ENCODE assay signal across 2 cellular contexts in the genomic region with DNA sequence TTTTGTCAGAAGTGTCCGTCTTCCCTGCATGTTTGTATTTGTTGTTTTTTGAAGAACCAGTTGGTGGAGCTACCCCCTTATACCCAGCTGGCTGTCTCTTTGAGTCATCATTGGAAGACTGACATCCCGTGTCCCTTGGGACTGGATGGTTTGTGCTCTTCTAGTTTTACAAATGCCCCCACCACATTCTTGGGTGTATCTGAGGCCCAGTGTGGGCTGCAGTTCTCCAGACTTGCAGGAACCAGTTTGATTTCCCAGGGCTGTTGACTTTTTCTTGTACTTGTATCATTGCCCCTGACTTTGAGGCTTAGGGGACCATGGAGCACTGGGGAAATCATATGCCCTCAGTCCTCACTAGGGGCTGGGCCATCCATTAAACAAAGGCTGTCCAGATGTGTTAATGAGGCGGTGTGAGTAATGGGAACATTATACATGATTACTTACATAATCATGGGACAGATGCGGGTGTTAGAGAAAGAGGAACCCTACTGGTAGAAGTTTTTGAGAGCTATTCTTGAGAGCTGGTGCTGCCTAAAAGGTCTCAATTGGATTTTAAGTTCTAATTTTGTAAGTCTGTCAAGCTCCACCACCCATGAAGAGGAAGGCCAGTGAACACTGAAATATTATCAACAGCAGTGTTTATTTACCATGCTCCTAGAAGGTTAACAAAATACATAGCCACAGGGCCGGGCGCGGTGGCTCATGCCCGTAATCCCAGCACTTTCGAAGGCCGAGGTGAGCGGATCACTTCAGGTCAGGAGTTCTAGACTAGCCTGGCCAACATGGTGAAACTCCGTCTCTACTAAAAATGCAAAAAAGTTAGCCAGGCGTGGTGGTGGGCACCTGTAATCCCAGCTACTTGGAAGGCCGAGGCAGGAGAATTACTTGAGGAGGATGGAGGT.
TF ChIP-seq lines count a peak whose summit lies in the region.

No MANE protein-coding gene starts in this region.

TF ChIP-seq in SK-N-SH, 30 proteins besides CTCF, POLR2A, EP300 and RAD21 (continued from another document):
- TF ChIP-seq MEF2A (IDR thresholded peaks at IDR 0.05; ENCODE audit: borderline replicate concordance, low read depth) (no peak), NRF1 (IDR thresholded peaks at IDR 0.05; ENCODE audit: low read depth, low read length) (no peak), TEAD4 (IDR thresholded peaks at IDR 0.05; ENCODE audit: borderline replicate concordance, insufficient read depth) (no peak), ELF1 (IDR thresholded peaks at IDR 0.05) (no peak), JUND (IDR thresholded peaks at IDR 0.05) (no peak), TAF1 (IDR thresholded peaks at IDR 0.05; ENCODE audit: borderline replicate concordance, low read depth, low read length) (no peak), GATA2 (CRISPR knock-in tag; IDR thresholded peaks at IDR 0.05) (no peak), RFX5 (IDR thresholded peaks at IDR 0.05; ENCODE audit: low read length) (no peak), GABPA (IDR thresholded peaks at IDR 0.05; ENCODE audit: low read depth) (no peak)
- TF ChIP-seq, protein P1, sequence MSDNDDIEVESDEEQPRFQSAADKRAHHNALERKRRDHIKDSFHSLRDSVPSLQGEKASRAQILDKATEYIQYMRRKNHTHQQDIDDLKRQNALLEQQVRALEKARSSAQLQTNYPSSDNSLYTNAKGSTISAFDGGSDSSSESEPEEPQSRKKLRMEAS (IDR thresholded peaks at IDR 0.05; ENCODE audit: low read depth): no peak

TF ChIP-seq in SK-N-SH treated with all-trans-retinoic acid at 6 μM for 48 hours, 23 proteins besides CTCF, POLR2A, EP300 and RAD21 (continued from another document):
- TF ChIP-seq, protein P2, sequence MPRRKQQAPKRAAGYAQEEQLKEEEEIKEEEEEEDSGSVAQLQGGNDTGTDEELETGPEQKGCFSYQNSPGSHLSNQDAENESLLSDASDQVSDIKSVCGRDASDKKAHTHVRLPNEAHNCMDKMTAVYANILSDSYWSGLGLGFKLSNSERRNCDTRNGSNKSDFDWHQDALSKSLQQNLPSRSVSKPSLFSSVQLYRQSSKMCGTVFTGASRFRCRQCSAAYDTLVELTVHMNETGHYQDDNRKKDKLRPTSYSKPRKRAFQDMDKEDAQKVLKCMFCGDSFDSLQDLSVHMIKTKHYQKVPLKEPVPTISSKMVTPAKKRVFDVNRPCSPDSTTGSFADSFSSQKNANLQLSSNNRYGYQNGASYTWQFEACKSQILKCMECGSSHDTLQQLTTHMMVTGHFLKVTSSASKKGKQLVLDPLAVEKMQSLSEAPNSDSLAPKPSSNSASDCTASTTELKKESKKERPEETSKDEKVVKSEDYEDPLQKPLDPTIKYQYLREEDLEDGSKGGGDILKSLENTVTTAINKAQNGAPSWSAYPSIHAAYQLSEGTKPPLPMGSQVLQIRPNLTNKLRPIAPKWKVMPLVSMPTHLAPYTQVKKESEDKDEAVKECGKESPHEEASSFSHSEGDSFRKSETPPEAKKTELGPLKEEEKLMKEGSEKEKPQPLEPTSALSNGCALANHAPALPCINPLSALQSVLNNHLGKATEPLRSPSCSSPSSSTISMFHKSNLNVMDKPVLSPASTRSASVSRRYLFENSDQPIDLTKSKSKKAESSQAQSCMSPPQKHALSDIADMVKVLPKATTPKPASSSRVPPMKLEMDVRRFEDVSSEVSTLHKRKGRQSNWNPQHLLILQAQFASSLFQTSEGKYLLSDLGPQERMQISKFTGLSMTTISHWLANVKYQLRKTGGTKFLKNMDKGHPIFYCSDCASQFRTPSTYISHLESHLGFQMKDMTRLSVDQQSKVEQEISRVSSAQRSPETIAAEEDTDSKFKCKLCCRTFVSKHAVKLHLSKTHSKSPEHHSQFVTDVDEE (CRISPR knock-in tag; IDR thresholded peaks at IDR 0.05): no peak
- TF ChIP-seq, protein P3, sequence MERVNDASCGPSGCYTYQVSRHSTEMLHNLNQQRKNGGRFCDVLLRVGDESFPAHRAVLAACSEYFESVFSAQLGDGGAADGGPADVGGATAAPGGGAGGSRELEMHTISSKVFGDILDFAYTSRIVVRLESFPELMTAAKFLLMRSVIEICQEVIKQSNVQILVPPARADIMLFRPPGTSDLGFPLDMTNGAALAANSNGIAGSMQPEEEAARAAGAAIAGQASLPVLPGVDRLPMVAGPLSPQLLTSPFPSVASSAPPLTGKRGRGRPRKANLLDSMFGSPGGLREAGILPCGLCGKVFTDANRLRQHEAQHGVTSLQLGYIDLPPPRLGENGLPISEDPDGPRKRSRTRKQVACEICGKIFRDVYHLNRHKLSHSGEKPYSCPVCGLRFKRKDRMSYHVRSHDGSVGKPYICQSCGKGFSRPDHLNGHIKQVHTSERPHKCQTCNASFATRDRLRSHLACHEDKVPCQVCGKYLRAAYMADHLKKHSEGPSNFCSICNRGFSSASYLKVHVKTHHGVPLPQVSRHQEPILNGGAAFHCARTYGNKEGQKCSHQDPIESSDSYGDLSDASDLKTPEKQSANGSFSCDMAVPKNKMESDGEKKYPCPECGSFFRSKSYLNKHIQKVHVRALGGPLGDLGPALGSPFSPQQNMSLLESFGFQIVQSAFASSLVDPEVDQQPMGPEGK (CRISPR knock-in tag; IDR thresholded peaks at IDR 0.05; ENCODE audit: borderline replicate concordance): no peak
- TF ChIP-seq ZNF565 (CRISPR knock-in tag; conservative IDR thresholded peaks at IDR 0.05; ENCODE audit: low read depth) (no peak), TCF4 (CRISPR knock-in tag; IDR thresholded peaks at IDR 0.05; ENCODE audit: borderline replicate concordance) (no peak), ZFP30 (CRISPR knock-in tag; IDR thresholded peaks at IDR 0.05) (no peak), ZC3H10 (CRISPR knock-in tag; IDR thresholded peaks at IDR 0.05) (no peak), SNAI2 (CRISPR knock-in tag; IDR thresholded peaks at IDR 0.05) (no peak), ESRRG (CRISPR knock-in tag; IDR thresholded peaks at IDR 0.05) (no peak), BACH2 (CRISPR knock-in tag; IDR thresholded peaks at IDR 0.05; ENCODE audit: borderline replicate concordance) (no peak), ZNF70 (CRISPR knock-in tag; IDR thresholded peaks at IDR 0.05) (no peak), ISL1 (CRISPR knock-in tag; IDR thresholded peaks at IDR 0.05) (no peak), GLIS3 (CRISPR knock-in tag; IDR thresholded peaks at IDR 0.05) (no peak), ARNTL (CRISPR knock-in tag; IDR thresholded peaks at IDR 0.05; ENCODE audit: borderline replicate concordance, low read depth) (no peak), PPARA (CRISPR knock-in tag; IDR thresholded peaks at IDR 0.05; ENCODE audit: borderline replicate concordance) (no peak), ZNF8 (CRISPR knock-in tag; IDR thresholded peaks at IDR 0.05) (no peak), RARB (CRISPR knock-in tag; IDR thresholded peaks at IDR 0.05) (no peak)
- TF ChIP-seq, protein P4, sequence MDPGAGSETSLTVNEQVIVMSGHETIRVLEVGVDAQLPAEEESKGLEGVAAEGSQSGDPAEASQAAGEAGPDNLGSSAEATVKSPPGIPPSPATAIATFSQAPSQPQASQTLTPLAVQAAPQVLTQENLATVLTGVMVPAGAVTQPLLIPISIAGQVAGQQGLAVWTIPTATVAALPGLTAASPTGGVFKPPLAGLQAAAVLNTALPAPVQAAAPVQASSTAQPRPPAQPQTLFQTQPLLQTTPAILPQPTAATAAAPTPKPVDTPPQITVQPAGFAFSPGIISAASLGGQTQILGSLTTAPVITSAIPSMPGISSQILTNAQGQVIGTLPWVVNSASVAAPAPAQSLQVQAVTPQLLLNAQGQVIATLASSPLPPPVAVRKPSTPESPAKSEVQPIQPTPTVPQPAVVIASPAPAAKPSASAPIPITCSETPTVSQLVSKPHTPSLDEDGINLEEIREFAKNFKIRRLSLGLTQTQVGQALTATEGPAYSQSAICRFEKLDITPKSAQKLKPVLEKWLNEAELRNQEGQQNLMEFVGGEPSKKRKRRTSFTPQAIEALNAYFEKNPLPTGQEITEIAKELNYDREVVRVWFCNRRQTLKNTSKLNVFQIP (CRISPR knock-in tag; IDR thresholded peaks at IDR 0.05; ENCODE audit: borderline replicate concordance, low read depth): no peak
- TF ChIP-seq, protein P5, sequence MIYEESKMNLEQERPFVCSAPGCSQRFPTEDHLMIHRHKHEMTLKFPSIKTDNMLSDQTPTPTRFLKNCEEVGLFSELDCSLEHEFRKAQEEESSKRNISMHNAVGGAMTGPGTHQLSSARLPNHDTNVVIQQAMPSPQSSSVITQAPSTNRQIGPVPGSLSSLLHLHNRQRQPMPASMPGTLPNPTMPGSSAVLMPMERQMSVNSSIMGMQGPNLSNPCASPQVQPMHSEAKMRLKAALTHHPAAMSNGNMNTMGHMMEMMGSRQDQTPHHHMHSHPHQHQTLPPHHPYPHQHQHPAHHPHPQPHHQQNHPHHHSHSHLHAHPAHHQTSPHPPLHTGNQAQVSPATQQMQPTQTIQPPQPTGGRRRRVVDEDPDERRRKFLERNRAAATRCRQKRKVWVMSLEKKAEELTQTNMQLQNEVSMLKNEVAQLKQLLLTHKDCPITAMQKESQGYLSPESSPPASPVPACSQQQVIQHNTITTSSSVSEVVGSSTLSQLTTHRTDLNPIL (CRISPR knock-in tag; IDR thresholded peaks at IDR 0.05; ENCODE audit: low read depth): no peak
- TF ChIP-seq, protein P6, sequence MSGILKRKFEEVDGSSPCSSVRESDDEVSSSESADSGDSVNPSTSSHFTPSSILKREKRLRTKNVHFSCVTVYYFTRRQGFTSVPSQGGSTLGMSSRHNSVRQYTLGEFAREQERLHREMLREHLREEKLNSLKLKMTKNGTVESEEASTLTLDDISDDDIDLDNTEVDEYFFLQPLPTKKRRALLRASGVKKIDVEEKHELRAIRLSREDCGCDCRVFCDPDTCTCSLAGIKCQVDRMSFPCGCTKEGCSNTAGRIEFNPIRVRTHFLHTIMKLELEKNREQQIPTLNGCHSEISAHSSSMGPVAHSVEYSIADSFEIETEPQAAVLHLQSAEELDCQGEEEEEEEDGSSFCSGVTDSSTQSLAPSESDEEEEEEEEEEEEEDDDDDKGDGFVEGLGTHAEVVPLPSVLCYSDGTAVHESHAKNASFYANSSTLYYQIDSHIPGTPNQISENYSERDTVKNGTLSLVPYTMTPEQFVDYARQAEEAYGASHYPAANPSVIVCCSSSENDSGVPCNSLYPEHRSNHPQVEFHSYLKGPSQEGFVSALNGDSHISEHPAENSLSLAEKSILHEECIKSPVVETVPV (CRISPR knock-in tag; IDR thresholded peaks at IDR 0.05): no peak
